Comparison of ENCODE assay signal across 16 cellular contexts in genomic region chr14:55662757-55663156, GRCh38.
DNase-seq lines count a peak whose midpoint lies in the region; ATAC-seq, FAIRE-seq and TF ChIP-seq lines count a peak whose summit lies in the region.
"Had no signal": no experiment of that assay in that cellular context is flagged by ENCODE, and none has a peak within 500 bp of the region (broad histone marks: within the 10 kb centered on the region; RNA-seq: fewer than 3 reads in every experiment).

No MANE protein-coding gene starts in this region.

- no peaks in the 10 kb centered on the region for H3K9me2 ChIP-seq in hepatocyte (replicated peaks; ENCODE audit: insufficient read depth)

- H3K4me1 Mint-ChIP-seq in activated T-cell treated with anti-CD3 and anti-CD28 coated beads, Interleukin-2, amount 50 U/mL, for 24 hours (ENCODE audit: low read depth), result peaks cover 25% of the 10 kb centered on the region

- H3K27me3 ChIP-seq in cardiac muscle cell, result no peaks in the 10 kb centered on the region
- no peaks in the 10 kb centered on the region for H3K27me3 ChIP-seq in hepatocyte
- H3K27me3 ChIP-seq: BLaER1 treated with 17β-estradiol and CSF1 and Interleukin-3, amounts not matched to agents 10 nM and 100 nM had no signal

- no peak overlapping the region for H3K4me3 Mint-ChIP-seq in activated T-cell treated with anti-CD3 and anti-CD28 coated beads, Interleukin-2, amount 50 U/mL, for 24 hours
- H3K4me3 Mint-ChIP-seq: CD4-positive, CD25-positive, alpha-beta regulatory T cell; HFFc6 had no signal

- no peaks in the 10 kb centered on the region for H3K79me2 ChIP-seq in hepatocyte

- DNase-seq in Right ventricle myocardium superior, result no peak
- DNase-seq in cardiac septum (ENCODE audit: low spot score), result no peak
- DNase-seq in cardiac muscle cell (ENCODE audit: low read depth in 1 of 2, low spot score in 1 of 2), result peak in 1 of 2 donors; percentile 59
- DNase-seq in hepatocyte (ENCODE audit: low spot score), result peak; percentile 19
- DNase-seq in urothelium cell line (ENCODE audit: low spot score), result no peak
- no peak for DNase-seq in MV-4-11 (lab: John Stamatoyannopoulos, UW)
- no peak for DNase-seq in kidney glomerular epithelial cell (lab: John Stamatoyannopoulos, UW)
- DNase-seq in activated T-cell treated with anti-CD3 and anti-CD28 coated beads, Interleukin-2, amount 50 U/mL, for 24 hours, result no peak
- DNase-seq: ACHN; CD4-positive, CD25-positive, alpha-beta regulatory T cell; DMS79 treated with DMSO at 0.1 percent for 48 hours; EL; GDM1; HCEC 1CT; HFFc6 had no signal

- H3K9me3 ChIP-seq in cardiac muscle cell (ENCODE audit: low read depth) (no peaks in the 10 kb centered on the region), hepatocyte (ENCODE audit: low read depth) (no peaks in the 10 kb centered on the region)
- H3K9me3 ChIP-seq: BLaER1 treated with 17β-estradiol and CSF1 and Interleukin-3, amounts not matched to agents 10 nM and 100 nM had no signal

- no peak overlapping the region for H3K4me2 ChIP-seq in hepatocyte
- H3K4me2 ChIP-seq: BLaER1 treated with 17β-estradiol and CSF1 and Interleukin-3, amounts not matched to agents 10 nM and 100 nM had no signal

- H3K36me3 ChIP-seq in cardiac muscle cell (peaks cover 35% of the 10 kb centered on the region), hepatocyte (replicated peaks; ENCODE audit: insufficient read depth, low read depth) (no peaks in the 10 kb centered on the region)

- H2AFZ ChIP-seq in hepatocyte, result no peak overlapping the region

- no peak overlapping the region for H3K27ac Mint-ChIP-seq in activated T-cell treated with anti-CD3 and anti-CD28 coated beads, Interleukin-2, amount 50 U/mL, for 24 hours
- H3K27ac Mint-ChIP-seq: HFFc6 had no signal

- intact Hi-C loops in Right ventricle myocardium superior (cut with DNase I), result no loop called here
- intact Hi-C loops in cardiac septum (cut with DNase I), result loop anchor here (10.0 kb wide), 1 partner anchor 218 kb away; the partner anchor contains the start of gene TBPL2

- WGBS in hepatocyte (ENCODE audit: low lambda C conversion rate, missing lambda C conversion rate), result 61% methylated on average over 5 of the region's 5 CpGs

- no peaks in the 10 kb centered on the region for H3K27me3 Mint-ChIP-seq in activated T-cell treated with anti-CD3 and anti-CD28 coated beads, Interleukin-2, amount 50 U/mL, for 24 hours
- H3K27me3 Mint-ChIP-seq: CD4-positive, CD25-positive, alpha-beta regulatory T cell had no signal

- H3K4me3 ChIP-seq in cardiac muscle cell (no peak overlapping the region), hepatocyte (no peak overlapping the region)
- H3K4me3 ChIP-seq: BLaER1 treated with 17β-estradiol and CSF1 and Interleukin-3, amounts not matched to agents 10 nM and 100 nM had no signal

- H3K36me3 Mint-ChIP-seq in activated T-cell treated with anti-CD3 and anti-CD28 coated beads, Interleukin-2, amount 50 U/mL, for 24 hours (ENCODE audit: low read depth), result peaks cover 95% of the 10 kb centered on the region

- H3K4me1 ChIP-seq in cardiac muscle cell (ENCODE audit: low read depth) (peaks cover 27% of the 10 kb centered on the region), hepatocyte (ENCODE audit: insufficient read depth) (no peaks in the 10 kb centered on the region)

- FAIRE-seq in urothelium cell line (lab: Jason Lieb, UNC), result peak; percentile 44

- no peaks in the 10 kb centered on the region for H3K9me3 Mint-ChIP-seq in activated T-cell treated with anti-CD3 and anti-CD28 coated beads, Interleukin-2, amount 50 U/mL, for 24 hours
- H3K9me3 Mint-ChIP-seq: CD4-positive, CD25-positive, alpha-beta regulatory T cell; HFFc6 had no signal

- TF ChIP-seq CTCF in cardiac muscle cell (IDR thresholded peaks at IDR 0.05; ENCODE audit: low read depth, low read length) (no peak), hepatocyte (IDR thresholded peaks at IDR 0.05; ENCODE audit: poor library complexity) (peak; percentile 15)

- peak overlapping the region; percentile 83 for H3K27ac ChIP-seq in cardiac muscle cell
- H3K27ac ChIP-seq in hepatocyte, result no peak overlapping the region
- H3K27ac ChIP-seq: BLaER1 treated with 17β-estradiol and CSF1 and Interleukin-3, amounts not matched to agents 10 nM and 100 nM had no signal

- ATAC-seq in Right ventricle myocardium superior (ENCODE audit: poor library complexity), result peak; percentile 80

- no peaks in the 10 kb centered on the region for H4K20me1 ChIP-seq in hepatocyte (ENCODE audit: insufficient read depth, poor library complexity, severe bottlenecking)
